23 cellular contexts compared by ENCODE assay signal in genomic region chr17:57262557-57262956, GRCh38.
"Had no signal": no experiment of that assay in that cellular context is flagged by ENCODE, and none has a peak within 500 bp of the region (broad histone marks: within the 10 kb centered on the region; RNA-seq: fewer than 3 reads in every experiment).

No MANE protein-coding gene starts in this region.

- DNase-seq: activated CD4-positive, alpha-beta T cell treated with anti-CD3 and anti-CD28 coated beads for 36 hours; activated CD4-positive, alpha-beta T cell treated with anti-CD3 and anti-CD28 coated beads, Interleukin-2, amount 50 U/mL, for 48 hours; activated naive CD4-positive, alpha-beta T cell; activated naive CD8-positive, alpha-beta T cell treated with anti-CD3 and anti-CD28 coated beads, Interleukin-2, amount 10 ng/mL, durations not matched to agents 7 days and 5 days; anterior cingulate cortex; brain microvascular endothelial cell; cortex of kidney; effector CD4-positive, alpha-beta T cell; heart right ventricle; kidney glomerular epithelial cell; left ventricle myocardium superior; sigmoid colon; stimulated activated CD4-positive, alpha-beta T cell treated with anti-CD3 and anti-CD28 coated beads, Interleukin-4, amount 100 ng/mL, for 24 hours; stomach; upper lobe of left lung had no signal

- H3K4me3 Mint-ChIP-seq: activated CD4-positive, alpha-beta T cell treated with anti-CD3 and anti-CD28 coated beads for 36 hours; activated naive CD8-positive, alpha-beta T cell treated with anti-CD3 and anti-CD28 coated beads, Interleukin-2, amount 10 ng/mL, durations not matched to agents 7 days and 5 days; central memory CD8-positive, alpha-beta T cell; memory B cell; stimulated activated effector memory CD8-positive, alpha-beta T cell treated with anti-CD3 and anti-CD28 coated beads, Interleukin-12 subunit alpha, Interleukin-12 subunit beta, amount 100 ng/mL, for 72 hours; T-helper 2 cell treated with Interferon-gamma antibody and Interleukin-4, amounts not matched to agents 5 μg/mL and 100 μg/mL, for 36 hours; WTC11 had no signal

- H3K27me3 ChIP-seq: brain microvascular endothelial cell, esophagus muscularis mucosa, gastroesophageal sphincter, heart right ventricle, sigmoid colon, stomach, upper lobe of left lung had no signal

- H3K27ac Mint-ChIP-seq: activated CD4-positive, alpha-beta T cell treated with anti-CD3 and anti-CD28 coated beads for 36 hours; activated naive CD8-positive, alpha-beta T cell treated with anti-CD3 and anti-CD28 coated beads, Interleukin-2, amount 10 ng/mL, durations not matched to agents 7 days and 5 days; memory B cell; stimulated activated effector memory CD8-positive, alpha-beta T cell treated with anti-CD3 and anti-CD28 coated beads, Interleukin-12 subunit alpha, Interleukin-12 subunit beta, amount 100 ng/mL, for 72 hours; T-helper 2 cell treated with Interferon-gamma antibody and Interleukin-4, amounts not matched to agents 5 μg/mL and 100 μg/mL, for 36 hours; WTC11 had no signal

- H3K9me3 ChIP-seq: esophagus muscularis mucosa, gastroesophageal sphincter, heart right ventricle, neutrophil, sigmoid colon, stomach, upper lobe of left lung had no signal

- ATAC-seq: activated CD4-positive, alpha-beta T cell treated with anti-CD3 and anti-CD28 coated beads for 36 hours; gastroesophageal sphincter; heart right ventricle; left ventricle myocardium superior; stimulated activated effector memory CD8-positive, alpha-beta T cell treated with anti-CD3 and anti-CD28 coated beads, Interleukin-12 subunit alpha, Interleukin-12 subunit beta, amount 100 ng/mL, for 72 hours; WTC11 had no signal

- H3K27me3 Mint-ChIP-seq: activated CD4-positive, alpha-beta T cell treated with anti-CD3 and anti-CD28 coated beads for 36 hours; activated naive CD8-positive, alpha-beta T cell treated with anti-CD3 and anti-CD28 coated beads, Interleukin-2, amount 10 ng/mL, durations not matched to agents 7 days and 5 days; central memory CD8-positive, alpha-beta T cell; memory B cell had no signal

- H3K9me3 Mint-ChIP-seq: activated naive CD8-positive, alpha-beta T cell treated with anti-CD3 and anti-CD28 coated beads, Interleukin-2, amount 10 ng/mL, durations not matched to agents 7 days and 5 days; central memory CD8-positive, alpha-beta T cell; memory B cell; stimulated activated effector memory CD8-positive, alpha-beta T cell treated with anti-CD3 and anti-CD28 coated beads, Interleukin-12 subunit alpha, Interleukin-12 subunit beta, amount 100 ng/mL, for 72 hours; T-helper 2 cell treated with Interferon-gamma antibody and Interleukin-4, amounts not matched to agents 5 μg/mL and 100 μg/mL, for 36 hours; WTC11 had no signal

- H3K27ac ChIP-seq: brain microvascular endothelial cell, esophagus muscularis mucosa, gastroesophageal sphincter, heart right ventricle, neutrophil, sigmoid colon, stomach, upper lobe of left lung had no signal

- H3K4me3 ChIP-seq: esophagus muscularis mucosa, gastroesophageal sphincter, heart right ventricle, sigmoid colon, stomach, upper lobe of left lung had no signal

- H3K36me3 ChIP-seq: neutrophil had no signal
